23 cellular contexts compared by ENCODE assay signal in genomic region chr19:7550169-7550770, GRCh38. TPM values are rescaled to one million over a fixed set of nuclear protein-coding genes. Genes with fewer than 3 reads are reported as not detected.
DNase-seq lines count a peak whose midpoint lies in the region; ATAC-seq and TF ChIP-seq lines count a peak whose summit lies in the region.
"Had no signal": no experiment of that assay in that cellular context is flagged by ENCODE, and none has a peak within 500 bp of the region (broad histone marks: within the 10 kb centered on the region; RNA-seq: fewer than 3 reads in every experiment).

No MANE protein-coding gene starts in this region.

- H3K4me3 Mint-ChIP-seq in glutamatergic neuron (ENCODE audit: unreplicated experiment), result peak overlapping the region; percentile 57
- peak overlapping the region; percentile 64 for H3K4me3 Mint-ChIP-seq in nephron progenitor cell
- H3K4me3 Mint-ChIP-seq: activated CD8-positive, alpha-beta T cell treated with anti-CD3 and anti-CD28 coated beads, Interleukin-2, amount 10 ng/mL, durations not matched to agents 7 days and 5 days; activated naive CD8-positive, alpha-beta T cell treated with anti-CD3 and anti-CD28 coated beads, Interleukin-2, amount 10 ng/mL, durations not matched to agents 7 days and 5 days; B cell; CD8-positive, alpha-beta memory T cell had no signal

- no peak overlapping the region for H3K27ac Mint-ChIP-seq in glutamatergic neuron (ENCODE audit: unreplicated experiment)
- H3K27ac Mint-ChIP-seq in nephron progenitor cell, result no peak overlapping the region
- H3K27ac Mint-ChIP-seq: activated CD8-positive, alpha-beta T cell treated with anti-CD3 and anti-CD28 coated beads, Interleukin-2, amount 10 ng/mL, durations not matched to agents 7 days and 5 days; activated naive CD8-positive, alpha-beta T cell treated with anti-CD3 and anti-CD28 coated beads, Interleukin-2, amount 10 ng/mL, durations not matched to agents 7 days and 5 days; B cell had no signal

- H2AFZ ChIP-seq in smooth muscle cell (ENCODE audit: low read depth), result no peak overlapping the region

- H3K4me1 ChIP-seq in ES-I3 (ENCODE audit: insufficient read depth, low read length) (no peaks in the 10 kb centered on the region; the same call in 1 of the 2 replicates), NT2/D1 (ENCODE audit: insufficient read depth, insufficient read length) (no peaks in the 10 kb centered on the region), smooth muscle cell (ENCODE audit: low read depth) (no peaks in the 10 kb centered on the region)

- no peak overlapping the region for H3K27ac ChIP-seq in smooth muscle cell (ENCODE audit: low read depth)

- no peak overlapping the region for H3K4me2 ChIP-seq in smooth muscle cell

- peak overlapping the region; percentile 31; the same call in 1 of the 2 replicates for H3K9ac ChIP-seq in ES-I3 (ENCODE audit: low read depth, low read length)
- H3K9ac ChIP-seq in NT2/D1 (ENCODE audit: insufficient read length, low read depth), result peak overlapping the region; percentile 8
- H3K9ac ChIP-seq in smooth muscle cell (ENCODE audit: low read depth), result no peak overlapping the region

- H3K4me1 Mint-ChIP-seq in glutamatergic neuron (ENCODE audit: low read depth, unreplicated experiment) (no peaks in the 10 kb centered on the region), nephron progenitor cell (peaks cover 6% of the 10 kb centered on the region)

- no peaks in the 10 kb centered on the region for H4K20me1 ChIP-seq in smooth muscle cell (ENCODE audit: low read depth)

- no peaks in the 10 kb centered on the region for H3K27me3 ChIP-seq in NT2/D1 (ENCODE audit: insufficient read depth, insufficient read length)
- no peaks in the 10 kb centered on the region for H3K27me3 ChIP-seq in smooth muscle cell (ENCODE audit: low read depth)
- H3K27me3 ChIP-seq: upper lobe of left lung had no signal

- DNase-seq in NT2/D1 (ENCODE audit: low read depth, low spot score), result no peak
- DNase-seq in glutamatergic neuron, result no peak
- no peak for DNase-seq in nephron progenitor cell
- no peak for DNase-seq in GM13977 (ENCODE audit: low spot score)
- DNase-seq in GM20000 (ENCODE audit: low spot score), result no peak
- no peak for DNase-seq in smooth muscle cell (lab: John Stamatoyannopoulos, UW; ENCODE audit: unreplicated experiment)
- DNase-seq: activated CD4-positive, alpha-beta T cell treated with anti-CD3 and anti-CD28 coated beads for 1 hour; activated CD8-positive, alpha-beta T cell treated with anti-CD3 and anti-CD28 coated beads, Interleukin-2, amount 10 ng/mL, durations not matched to agents 7 days and 5 days; activated effector memory CD4-positive, alpha-beta T cell treated with anti-CD3 and anti-CD28 coated beads, Interleukin-2, amount 50 U/mL, for 16 hours; activated naive CD8-positive, alpha-beta T cell treated with anti-CD3 and anti-CD28 coated beads, Interleukin-2, amount 10 ng/mL, durations not matched to agents 7 days and 5 days; activated T-cell treated with anti-CD3 and anti-CD28 coated beads for 4 hours; CD8-positive, alpha-beta memory T cell; GDM1; KG1; NCI-H1436 treated with DMSO at 0.1 percent for 48 hours; NCI-H524; T-helper 1 cell had no signal

- H3K9me3 Mint-ChIP-seq in glutamatergic neuron (ENCODE audit: unreplicated experiment) (peaks cover 2% of the 10 kb centered on the region), nephron progenitor cell (no peaks in the 10 kb centered on the region)
- H3K9me3 Mint-ChIP-seq: activated naive CD8-positive, alpha-beta T cell treated with anti-CD3 and anti-CD28 coated beads, Interleukin-2, amount 10 ng/mL, durations not matched to agents 7 days and 5 days; CD8-positive, alpha-beta memory T cell had no signal

- H3K36me3 ChIP-seq in ES-I3 (ENCODE audit: insufficient read depth, low read length) (no peaks in the 10 kb centered on the region), NT2/D1 (ENCODE audit: insufficient read depth, insufficient read length, low read length) (peaks cover 31% of the 10 kb centered on the region), smooth muscle cell (ENCODE audit: low read depth) (no peaks in the 10 kb centered on the region)

- in situ Hi-C loops in GM13977 (cut with MboI; ENCODE audit: low pct_unique_long_range_greater_than_20kb, low sequenced_read_pairs, unreplicated experiment), result loop anchor here (25.0 kb wide), 1 partner anchor 262 kb away; no protein-coding TSS in a partner anchor

- H3K36me3 Mint-ChIP-seq in glutamatergic neuron (ENCODE audit: unreplicated experiment) (peaks cover 9% of the 10 kb centered on the region), nephron progenitor cell (ENCODE audit: low read depth) (peaks cover 16% of the 10 kb centered on the region)

- no peak for TF ChIP-seq CTCF in glutamatergic neuron (IDR thresholded peaks at IDR 0.05; ENCODE audit: partially characterized antibody, unreplicated experiment)
- no peak for TF ChIP-seq CTCF in nephron progenitor cell (IDR thresholded peaks at IDR 0.05)
- no peak for TF ChIP-seq CTCF in GM13977 (IDR thresholded peaks at IDR 0.05; ENCODE audit: extremely low read depth, insufficient read depth, missing control alignments)
- no peak for TF ChIP-seq CTCF in GM20000 (IDR thresholded peaks at IDR 0.05; ENCODE audit: extremely low read depth, missing control alignments)
- TF ChIP-seq CTCF in smooth muscle cell (IDR thresholded peaks at IDR 0.05; ENCODE audit: borderline replicate concordance, insufficient read depth, poor library complexity, severe bottlenecking), result no peak

- WGBS in smooth muscle cell (ENCODE audit: low lambda C conversion rate), result 98% methylated on average over 38 of the region's 41 CpGs

- no peaks in the 10 kb centered on the region for H3K9me3 ChIP-seq in ES-I3 (ENCODE audit: control insufficient read depth, insufficient read depth, low read length)
- no peaks in the 10 kb centered on the region for H3K9me3 ChIP-seq in NT2/D1 (ENCODE audit: insufficient read depth, low read length)
- no peaks in the 10 kb centered on the region for H3K9me3 ChIP-seq in smooth muscle cell (replicated peaks; ENCODE audit: low read depth)
- H3K9me3 ChIP-seq: upper lobe of left lung had no signal

- no peak for ATAC-seq in GM21786 (IDR thresholded peaks at IDR 0.05; ENCODE audit: unreplicated experiment)
- ATAC-seq: activated CD8-positive, alpha-beta T cell treated with anti-CD3 and anti-CD28 coated beads, Interleukin-2, amount 10 ng/mL, durations not matched to agents 7 days and 5 days had no signal

- no peak overlapping the region for H3K4me3 ChIP-seq in NT2/D1 (ENCODE audit: insufficient read length, low read depth)
- no peak overlapping the region for H3K4me3 ChIP-seq in smooth muscle cell

- H3F3A ChIP-seq in smooth muscle cell (ENCODE audit: low read depth), result no peaks in the 10 kb centered on the region

- H3K27me3 Mint-ChIP-seq in glutamatergic neuron (ENCODE audit: unreplicated experiment) (peaks cover 11% of the 10 kb centered on the region), nephron progenitor cell (ENCODE audit: low read depth, poor library complexity) (no peaks in the 10 kb centered on the region)
- H3K27me3 Mint-ChIP-seq: activated naive CD8-positive, alpha-beta T cell treated with anti-CD3 and anti-CD28 coated beads, Interleukin-2, amount 10 ng/mL, durations not matched to agents 7 days and 5 days; B cell; CD8-positive, alpha-beta memory T cell had no signal

- H3K79me2 ChIP-seq in smooth muscle cell (ENCODE audit: low read depth), result no peaks in the 10 kb centered on the region

RNA-seq across cellular contexts. Expression of gene PNPLA6, which starts 14.8 kb away (rescaled TPM):
- 82.0 TPM for total RNA-seq in glutamatergic neuron (ENCODE audit: unreplicated experiment)
- total RNA-seq in smooth muscle cell, result 40.7 and 55.6 TPM in 2 replicates
- polyA plus RNA-seq in smooth muscle cell, result 22.3 and 40.0 TPM in 2 replicates

RNA-seq across cellular contexts. Expression of gene MCOLN1, which starts 27.8 kb away (rescaled TPM):
- 39.8 TPM for total RNA-seq in glutamatergic neuron (ENCODE audit: unreplicated experiment)
- 5.5 and 9.8 TPM in 2 replicates for total RNA-seq in smooth muscle cell
- 19.2 and 35.2 TPM in 2 replicates for polyA plus RNA-seq in smooth muscle cell

RNA-seq across cellular contexts. Expression of gene ZNF358, which starts 34.4 kb away (rescaled TPM):
- total RNA-seq in glutamatergic neuron (ENCODE audit: unreplicated experiment), result 148 TPM
- 47.9 and 67.2 TPM in 2 replicates for total RNA-seq in smooth muscle cell
- polyA plus RNA-seq in smooth muscle cell, result 34.4 and 40.8 TPM in 2 replicates

RNA-seq across cellular contexts. Expression of gene CAMSAP3, which starts 45.4 kb away (rescaled TPM):
- 47.6 TPM for total RNA-seq in glutamatergic neuron (ENCODE audit: unreplicated experiment)
- 1.5 and 1.8 TPM in 2 replicates for total RNA-seq in smooth muscle cell
- polyA plus RNA-seq in smooth muscle cell, result 1.4 and 10.7 TPM in 2 replicates
- total RNA-seq: fibroblast of villous mesenchyme, subcutaneous adipose tissue had no signal
